ENCODE assay signal across 8 cellular contexts in genomic region chr15:66503780-66504562, GRCh38. TPM values are rescaled to one million over a fixed set of nuclear protein-coding genes. Genes with fewer than 3 reads are reported as not detected.
DNase-seq lines count a peak whose midpoint lies in the region; ATAC-seq and TF ChIP-seq lines count a peak whose summit lies in the region.

No MANE protein-coding gene starts in this region.

- H3K4me1 ChIP-seq in BE2C (no peaks in the 10 kb centered on the region), colonic mucosa (peaks cover 6% of the 10 kb centered on the region)

- H3K27ac ChIP-seq in colonic mucosa: peak overlapping the region; percentile 78

- peak overlapping the region; percentile 91 to 100 (median 100) for H3K27ac Mint-ChIP-seq in naive B cell

- peak overlapping the region; percentile 84 to 100 (median 99) for H3K4me3 Mint-ChIP-seq in naive B cell

- DNase-seq in BE2C (no peak), LNCaP clone FGC (ENCODE audit: low read depth) (no peak), colonic mucosa (no peak), naive B cell (no peak), NCI-H774 (lab: John Stamatoyannopoulos, UW) (no peak), AML-193 (lab: John Stamatoyannopoulos, UW) (no peak), germinal center (ENCODE audit: low spot score) (no peak)

- intact Hi-C loops in colonic mucosa (cut with DNase I): no loop called here

- no peak for TF ChIP-seq CTCF in BE2C (IDR thresholded peaks at IDR 0.05; ENCODE audit: low read depth, low read length)
- TF ChIP-seq CTCF in LNCaP clone FGC (IDR thresholded peaks at IDR 0.05; ENCODE audit: control insufficient read depth, extremely low read depth, insufficient read depth): no peak
- no peak for TF ChIP-seq CTCF in colonic mucosa (IDR thresholded peaks at IDR 0.05)

- peak overlapping the region; percentile 80 to 94 for H3K9ac ChIP-seq in colonic mucosa (ENCODE audit: low read depth in 2 of 2, low read length in 2 of 2)

- no peaks in the 10 kb centered on the region for H3K27me3 Mint-ChIP-seq in naive B cell

- peak overlapping the region; percentile 86 for H3K4me3 ChIP-seq in BE2C (ENCODE audit: low read depth, low read length)
- peak overlapping the region; percentile 94 for H3K4me3 ChIP-seq in LNCaP clone FGC (ENCODE audit: low read depth, low read length)
- peak overlapping the region; percentile 85 for H3K4me3 ChIP-seq in colonic mucosa

- no peaks in the 10 kb centered on the region for H3K27me3 ChIP-seq in BE2C
- no peaks in the 10 kb centered on the region for H3K27me3 ChIP-seq in colonic mucosa

- H3K9me3 ChIP-seq in BE2C (no peaks in the 10 kb centered on the region), colonic mucosa (no peaks in the 10 kb centered on the region)

- H3K36me3 ChIP-seq in BE2C: peaks cover 55% of the 10 kb centered on the region
- peaks cover 16% of the 10 kb centered on the region for H3K36me3 ChIP-seq in colonic mucosa

- H3K4me1 Mint-ChIP-seq in naive B cell: peaks cover 30 to 45% (median 40%) of the 10 kb centered on the region in 3 donors

- ATAC-seq in naive B cell (ENCODE audit: low read depth in 2 of 2): no peak
- ATAC-seq in GM21737 (IDR thresholded peaks at IDR 0.05; ENCODE audit: unreplicated experiment): no peak

- no peaks in the 10 kb centered on the region for H3K9me3 Mint-ChIP-seq in naive B cell

- peaks cover 8 to 22% of the 10 kb centered on the region in 2 donors for H3K36me3 Mint-ChIP-seq in naive B cell

RNA-seq across cellular contexts. Expression of gene RPL4, which starts 0.7 kb away (rescaled TPM):
- 2,485 TPM for polyA plus RNA-seq in BE2C (2012; ENCODE audit: insufficient read depth, insufficient read length, low read depth)
- total RNA-seq in colonic mucosa: 1,000 to 10,000 TPM; 1,582 to 1,802 TPM
- polyA plus RNA-seq in naive B cell (ENCODE audit: low read depth in 6 of 6): 1,000 to 10,000 TPM in 2 of 6 donors, 100 to 1,000 TPM in 4; 642 to 1,068 (median 924) TPM

RNA-seq across cellular contexts. Expression of gene ZWILCH, which starts 1.2 kb away (rescaled TPM):
- 3.6 TPM for polyA plus RNA-seq in BE2C (2012; ENCODE audit: insufficient read depth, insufficient read length, low read depth)
- 10 to 100 TPM in 1 of 2 donors, 1 to 10 TPM in 1; 8.4 to 20.1 TPM for total RNA-seq in colonic mucosa
- polyA plus RNA-seq in naive B cell (ENCODE audit: low read depth in 6 of 6): 10 to 100 TPM in 3 of 6 donors, 1 to 10 TPM in 3; 3.9 to 15.9 (median 10.1) TPM

RNA-seq across cellular contexts. Expression of gene SNAPC5, which starts 6.4 kb away (rescaled TPM):
- 41.6 TPM for polyA plus RNA-seq in BE2C (2012; ENCODE audit: insufficient read depth, insufficient read length, low read depth)
- 10 to 100 TPM; 17.2 to 21.3 TPM for total RNA-seq in colonic mucosa
- 10 to 100 TPM; 45.0 to 69.6 (median 53.4) TPM for polyA plus RNA-seq in naive B cell (ENCODE audit: low read depth in 6 of 6)
